Comparison of ENCODE assay signal across 7 cellular contexts in genomic region chr7:91880016-91880412, GRCh38. TPM values are rescaled to one million over a fixed set of nuclear protein-coding genes. Genes with fewer than 3 reads are reported as not detected.
DNase-seq lines count a peak whose midpoint lies in the region; ATAC-seq and TF ChIP-seq lines count a peak whose summit lies in the region.

No MANE protein-coding gene starts in this region.

- peaks cover 19% of the 10 kb centered on the region for H3K4me1 ChIP-seq in KMS-11 (ENCODE audit: low read depth, poor library complexity, severe bottlenecking)

- H3K27me3 Mint-ChIP-seq in effector memory CD8-positive, alpha-beta T cell: peaks cover 0 to 6% of the 10 kb centered on the region in 2 donors
- H3K27me3 Mint-ChIP-seq in osteocyte (ENCODE audit: unreplicated experiment): peaks cover 7% of the 10 kb centered on the region

- H4K20me1 ChIP-seq in KMS-11 (ENCODE audit: insufficient read depth): no peaks in the 10 kb centered on the region

- H3K27ac ChIP-seq in KMS-11: peak overlapping the region; percentile 44; the same call in 1 of the 2 replicates

- peaks cover 23 to 43% of the 10 kb centered on the region in 2 donors for H3K4me1 Mint-ChIP-seq in effector memory CD8-positive, alpha-beta T cell (ENCODE audit: low read depth in 2 of 2)
- peaks cover 20% of the 10 kb centered on the region for H3K4me1 Mint-ChIP-seq in osteocyte (ENCODE audit: unreplicated experiment)

- TF ChIP-seq CTCF in KMS-11 (conservative IDR thresholded peaks at IDR 0.05; ENCODE audit: low read depth, low read length) (no peak), osteocyte (IDR thresholded peaks at IDR 0.05) (no peak)

- H3K4me3 ChIP-seq in KMS-11 (IDR thresholded peaks at IDR 0.05; ENCODE audit: insufficient read depth, low read depth, low read length): peak overlapping the region; percentile 61

- H3K27ac Mint-ChIP-seq in effector memory CD8-positive, alpha-beta T cell: peak overlapping the region; percentile 92 to 94
- H3K27ac Mint-ChIP-seq in osteocyte (ENCODE audit: unreplicated experiment): peak overlapping the region; percentile 94

- DNase-seq in effector memory CD8-positive, alpha-beta T cell: no peak
- no peak for DNase-seq in osteocyte (ENCODE audit: extremely low spot score, unreplicated experiment)
- no peak for DNase-seq in retina
- no peak for DNase-seq in NCI-H2227 treated with DMSO at 0.1 percent for 48 hours (lab: John Stamatoyannopoulos, UW)
- DNase-seq in NCI-H146 (lab: John Stamatoyannopoulos, UW): no peak

- H3K9me3 Mint-ChIP-seq in effector memory CD8-positive, alpha-beta T cell: peaks cover 0 to 2% of the 10 kb centered on the region in 2 donors
- no peaks in the 10 kb centered on the region for H3K9me3 Mint-ChIP-seq in osteocyte (ENCODE audit: unreplicated experiment)

- peak overlapping the region; percentile 92 for H2AFZ ChIP-seq in KMS-11 (ENCODE audit: low read depth)

- no peaks in the 10 kb centered on the region for H3K27me3 ChIP-seq in KMS-11 (ENCODE audit: insufficient read depth, low read depth)

- H3K36me3 Mint-ChIP-seq in effector memory CD8-positive, alpha-beta T cell (ENCODE audit: insufficient read depth): peaks cover 11% of the 10 kb centered on the region
- peaks cover 15% of the 10 kb centered on the region for H3K36me3 Mint-ChIP-seq in osteocyte (ENCODE audit: unreplicated experiment)

- H3K4me2 ChIP-seq in KMS-11: peak overlapping the region; percentile 61

- peak; percentile 8 for ATAC-seq in GM19395 (IDR thresholded peaks at IDR 0.05; ENCODE audit: unreplicated experiment)
- ATAC-seq in effector memory CD8-positive, alpha-beta T cell (replicated peaks): no peak

- H3K9ac ChIP-seq in KMS-11: peak overlapping the region; percentile 56

- peaks cover 15% of the 10 kb centered on the region for H3K79me2 ChIP-seq in KMS-11 (ENCODE audit: insufficient read depth, low read depth)

- H3K36me3 ChIP-seq in KMS-11 (ENCODE audit: insufficient read depth): no peaks in the 10 kb centered on the region

- peak overlapping the region; percentile 84 to 95 for H3K4me3 Mint-ChIP-seq in effector memory CD8-positive, alpha-beta T cell
- H3K4me3 Mint-ChIP-seq in osteocyte (ENCODE audit: unreplicated experiment): peak overlapping the region; percentile 100

RNA-seq across cellular contexts. Expression of gene MTERF1, which starts 0.5 kb away (rescaled TPM):
- total RNA-seq in osteocyte: 10.2 and 10.7 TPM in 2 replicates
